In the genomic region with DNA sequence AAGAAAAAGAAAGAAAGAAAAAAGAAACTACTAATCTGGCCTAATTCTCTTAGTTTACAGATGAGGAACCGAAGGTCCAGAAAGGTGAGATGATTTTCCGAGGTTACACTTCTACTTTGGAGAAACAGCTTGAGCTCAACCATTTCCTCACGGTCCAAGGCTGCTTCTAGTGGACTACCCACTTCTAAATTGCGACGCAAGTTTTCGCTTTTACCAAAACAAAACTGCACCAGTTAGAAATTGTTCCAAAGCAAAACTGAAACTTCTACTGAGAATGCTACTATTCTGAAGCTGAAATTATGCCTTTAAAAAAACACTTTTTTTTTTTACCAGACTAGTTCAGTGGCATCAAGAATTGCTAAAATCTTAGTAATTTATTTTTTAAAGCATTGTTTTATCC, we compare ENCODE assay signal across 11 cellular contexts.
DNase-seq lines count a peak whose midpoint lies in the region; ATAC-seq lines count a peak whose summit lies in the region.
"Had no signal": no experiment of that assay in that cellular context is flagged by ENCODE, and none has a peak within 500 bp of the region (broad histone marks: within the 10 kb centered on the region; RNA-seq: fewer than 3 reads in every experiment).

No MANE protein-coding gene starts in this region.

- peak overlapping the region; percentile 23 for H3K27ac Mint-ChIP-seq in T-helper 2 cell treated with Interferon-gamma antibody and Interleukin-4, amounts not matched to agents 5 μg/mL and 100 μg/mL, for 36 hours

- ATAC-seq in GM18498 (IDR thresholded peaks at IDR 0.05; ENCODE audit: unreplicated experiment) (peak; percentile 92), GM19397 (IDR thresholded peaks at IDR 0.05; ENCODE audit: unreplicated experiment) (peak; percentile 57), HG02870 (IDR thresholded peaks at IDR 0.05; ENCODE audit: unreplicated experiment) (peak; percentile 96), GM21423 (IDR thresholded peaks at IDR 0.05; ENCODE audit: unreplicated experiment) (no peak), GM18909 (IDR thresholded peaks at IDR 0.05; ENCODE audit: poor library complexity, unreplicated experiment) (no peak)

- peaks cover 3% of the 10 kb centered on the region for H3K27me3 Mint-ChIP-seq in T-helper 2 cell treated with Interferon-gamma antibody and Interleukin-4, amounts not matched to agents 5 μg/mL and 100 μg/mL, for 36 hours (ENCODE audit: low read depth)

- no peaks in the 10 kb centered on the region for H3K36me3 Mint-ChIP-seq in T-helper 2 cell treated with Interferon-gamma antibody and Interleukin-4, amounts not matched to agents 5 μg/mL and 100 μg/mL, for 36 hours (ENCODE audit: low read depth)

- H3K9me3 Mint-ChIP-seq in T-helper 2 cell treated with Interferon-gamma antibody and Interleukin-4, amounts not matched to agents 5 μg/mL and 100 μg/mL, for 36 hours: no peaks in the 10 kb centered on the region

- H3K4me3 Mint-ChIP-seq in T-helper 2 cell treated with Interferon-gamma antibody and Interleukin-4, amounts not matched to agents 5 μg/mL and 100 μg/mL, for 36 hours: no peak overlapping the region

- peaks cover 4% of the 10 kb centered on the region for H3K4me1 Mint-ChIP-seq in T-helper 2 cell treated with Interferon-gamma antibody and Interleukin-4, amounts not matched to agents 5 μg/mL and 100 μg/mL, for 36 hours (ENCODE audit: low read depth)

- DNase-seq in T-helper 2 cell treated with Interferon-gamma antibody and Interleukin-4, amounts not matched to agents 5 μg/mL and 100 μg/mL, for 36 hours (ENCODE audit: low spot score): no peak
- DNase-seq in stimulated activated naive CD4-positive, alpha-beta T cell (lab: John Stamatoyannopoulos, UW): no peak
- DNase-seq in medulla oblongata (ENCODE audit: extremely low spot score): no peak
- DNase-seq: brain microvascular endothelial cell, mesenchymal stem cell, NCI-H2227 treated with DMSO at 0.1 percent for 48 hours had no signal

Comparison
In these comparisons a context has a peak if more than half of its experiments do, and no peak if none do; other contexts are left out.
1. ATAC-seq: peak in GM18498 (single experiment), GM19397 (single experiment) and HG02870 (single experiment); none in GM21423 (single experiment) and GM18909 (single experiment).